In the genomic region with DNA sequence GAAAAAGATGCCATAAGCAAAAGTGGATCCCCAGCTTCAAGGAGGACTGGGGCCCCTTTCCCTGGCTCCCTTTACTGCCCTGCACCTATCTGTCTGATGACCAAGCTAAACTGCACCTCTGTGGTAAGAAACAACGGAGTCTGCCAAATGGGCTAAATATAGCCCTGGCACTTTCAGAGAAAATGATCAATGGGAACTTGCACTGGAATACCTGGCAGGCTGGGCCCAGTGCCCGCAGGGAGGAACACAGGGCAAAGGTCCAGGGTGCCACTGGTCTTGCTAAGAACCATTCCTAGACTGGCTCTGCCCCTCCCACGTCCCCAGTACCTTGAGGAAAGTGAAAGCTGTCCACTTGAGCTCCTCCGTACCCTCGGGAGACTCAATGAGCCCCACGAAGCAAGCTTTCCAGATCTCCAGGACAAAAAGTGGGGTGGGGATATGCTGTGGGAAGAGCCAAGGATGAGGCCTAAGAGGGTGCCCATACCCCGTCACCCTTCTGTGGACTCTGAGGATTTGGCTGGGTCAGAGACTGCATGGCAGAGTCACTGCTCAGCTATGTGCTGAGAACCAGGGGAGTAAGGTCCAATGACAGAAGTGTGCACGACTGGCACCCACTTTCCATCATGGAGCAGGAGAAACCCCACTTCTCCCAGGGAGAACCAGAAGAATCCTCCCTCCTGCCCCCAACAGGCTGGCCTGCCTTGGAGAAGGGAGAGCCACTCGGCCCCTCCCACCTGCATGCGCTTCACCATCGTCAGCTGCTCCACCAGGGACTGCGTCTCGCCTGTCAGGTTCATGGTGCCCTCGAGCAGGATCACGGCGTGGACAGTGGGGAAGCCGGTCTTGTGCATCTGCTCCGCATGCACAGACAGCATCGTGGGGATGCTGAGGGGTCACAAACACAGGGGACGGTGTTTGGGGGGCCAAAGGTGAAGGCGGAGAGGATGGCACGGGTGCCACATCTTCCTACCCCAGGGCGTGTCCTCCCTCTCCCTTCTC, we compare ENCODE assay signal across 22 cellular contexts. TPM values are rescaled to one million over a fixed set of nuclear protein-coding genes. Genes with fewer than 3 reads are reported as not detected.
DNase-seq lines count a peak whose midpoint lies in the region; ATAC-seq, FAIRE-seq and TF ChIP-seq lines count a peak whose summit lies in the region.
"Had no signal": no experiment of that assay in that cellular context is flagged by ENCODE, and none has a peak within 500 bp of the region (broad histone marks: within the 10 kb centered on the region; RNA-seq: fewer than 3 reads in every experiment).

No MANE protein-coding gene starts in this region.

- no peak overlapping the region for H3K4me2 ChIP-seq in HepG2 (ENCODE audit: low read depth, low read length)

- TF ChIP-seq CTCF in HepG2 (CRISPR knock-in tag; IDR thresholded peaks at IDR 0.05), result no peak

- in situ Hi-C loops in HepG2 (cut with HindIII; ENCODE audit: extremely low pct_ligation_motif_present, low pct_unique_long_range_greater_than_20kb), result no loop called here

- no peak overlapping the region for H2AFZ ChIP-seq in HepG2 (ENCODE audit: low read length)
- H2AFZ ChIP-seq: parathyroid adenoma had no signal

- intact Hi-C loops in HepG2 (cut with micrococcal nuclease; ENCODE audit: unreplicated experiment), result no loop called here
- intact Hi-C loops in naive thymus-derived CD4-positive, alpha-beta T cell (cut with micrococcal nuclease), result no loop called here

- H3K27ac Mint-ChIP-seq in naive thymus-derived CD4-positive, alpha-beta T cell, result no peak overlapping the region
- H3K27ac Mint-ChIP-seq: activated CD4-positive, alpha-beta T cell treated with anti-CD3 and anti-CD28 coated beads, Interleukin-2, amount 10 ng/mL, durations not matched to agents 24 days and 14 days; T-cell had no signal

- TF ChIP-seq RAD21 in HepG2 (CRISPR knock-in tag; IDR thresholded peaks at IDR 0.05), result no peak

- CTCF ChIA-PET in HepG2 (lab: Yijun Ruan, JAX; ENCODE audit: low intra/inter-chr PET ratio, low total read pairs), result no interaction called here
- CTCF ChIA-PET in naive thymus-derived CD4-positive, alpha-beta T cell (lab: Charles Lee), result interaction anchor here (1.2 to 1.3 kb wide), 2 partner anchors 34 to 42 kb away, joined by 3 read pairs; no protein-coding TSS in a partner anchor

- no peak overlapping the region for H3K4me3 Mint-ChIP-seq in naive thymus-derived CD4-positive, alpha-beta T cell
- H3K4me3 Mint-ChIP-seq: activated CD4-positive, alpha-beta T cell treated with anti-CD3 and anti-CD28 coated beads, Interleukin-2, amount 10 ng/mL, durations not matched to agents 24 days and 14 days; CD4-positive, alpha-beta memory T cell; T-cell had no signal

- H3K9me3 ChIP-seq in HepG2 (ENCODE audit: low read length), result no peaks in the 10 kb centered on the region
- H3K9me3 ChIP-seq in skeletal muscle tissue (ENCODE audit: control insufficient read depth in 3 of 3, low read length in 3 of 3), result no peaks in the 10 kb centered on the region
- H3K9me3 ChIP-seq in naive thymus-derived CD4-positive, alpha-beta T cell (ENCODE audit: control insufficient read depth in 2 of 3, low read length in 3 of 3), result no peaks in the 10 kb centered on the region
- H3K9me3 ChIP-seq: HAP-1, thoracic aorta had no signal

- POLR2A ChIA-PET in HepG2 (lab: Yijun Ruan, JAX), result no interaction called here
- POLR2A ChIA-PET in naive thymus-derived CD4-positive, alpha-beta T cell (lab: Charles Lee), result no interaction called here

- H3K9me3 Mint-ChIP-seq in naive thymus-derived CD4-positive, alpha-beta T cell, result no peaks in the 10 kb centered on the region
- H3K9me3 Mint-ChIP-seq: activated CD4-positive, alpha-beta T cell treated with anti-CD3 and anti-CD28 coated beads, Interleukin-2, amount 10 ng/mL, durations not matched to agents 24 days and 14 days; CD4-positive, alpha-beta memory T cell; T-cell had no signal

- no peaks in the 10 kb centered on the region for H3K27me3 Mint-ChIP-seq in naive thymus-derived CD4-positive, alpha-beta T cell
- H3K27me3 Mint-ChIP-seq: activated CD4-positive, alpha-beta T cell treated with anti-CD3 and anti-CD28 coated beads, Interleukin-2, amount 10 ng/mL, durations not matched to agents 24 days and 14 days; CD4-positive, alpha-beta memory T cell; T-cell had no signal

- peak; percentile 5 for DNase-seq in GM12892 (ENCODE audit: insufficient read length)
- DNase-seq in ecto neural progenitor cell (ENCODE audit: low spot score), result peak; percentile 38
- no peak for DNase-seq in HepG2 (ENCODE audit: low spot score)
- no peak for DNase-seq in naive thymus-derived CD4-positive, alpha-beta T cell
- no peak for DNase-seq in Kasumi-1 (lab: John Stamatoyannopoulos, UW)
- DNase-seq: activated CD4-positive, alpha-beta T cell treated with anti-CD3 and anti-CD28 coated beads, Interleukin-2, amount 10 ng/mL, durations not matched to agents 24 days and 14 days; activated CD8-positive, alpha-beta memory T cell treated with anti-CD3 and anti-CD28 coated beads, Interleukin-2, amount 50 U/mL, for 4 hours; activated effector memory CD4-positive, alpha-beta T cell treated with Interleukin-2 at 50 U/mL for 16 hours; CD4-positive, alpha-beta memory T cell; central memory CD4-positive, alpha-beta T cell; MV-4-11; NCI-H1930; NCI-H446 treated with DMSO at 0.1 percent for 48 hours; SHP77; stimulated activated CD4-positive, alpha-beta T cell treated with anti-CD3 and anti-CD28 coated beads, Interleukin-4, amount 100 ng/mL, for 4 hours; T-cell had no signal

- no peak for TF ChIP-seq POLR2A in GM12892 (IDR thresholded peaks at IDR 0.05; ENCODE audit: low read depth, low read length)
- no peak for TF ChIP-seq POLR2A in HepG2 (IDR thresholded peaks at IDR 0.05; ENCODE audit: insufficient read depth in 1 of 2, low read depth in 2 of 2, low read length in 2 of 2)

- H3K4me3 ChIP-seq in HepG2 (replicated peaks in 1 of 3; ENCODE audit: insufficient read depth in 1 of 3, low read depth in 2 of 3, low read length in 3 of 3) (no peak overlapping the region), skeletal muscle tissue (ENCODE audit: low read length in 3 of 3) (peak overlapping the region; percentile 1 to 58 (median 36))
- no peak overlapping the region for H3K4me3 ChIP-seq in naive thymus-derived CD4-positive, alpha-beta T cell (ENCODE audit: low read length)
- H3K4me3 ChIP-seq: HAP-1, thoracic aorta had no signal

- WGBS in HepG2 (ENCODE audit: low lambda C conversion rate), result 95% methylated on average over 22 of the region's 23 CpGs

- no peak overlapping the region for H3K27ac ChIP-seq in HepG2 (ENCODE audit: extremely low read length, insufficient read depth, low read length)
- H3K27ac ChIP-seq in skeletal muscle tissue (ENCODE audit: low read depth, low read length), result peak overlapping the region; percentile 86
- H3K27ac ChIP-seq in naive thymus-derived CD4-positive, alpha-beta T cell (ENCODE audit: low read depth, low read length), result no peak overlapping the region
- H3K27ac ChIP-seq: parathyroid adenoma, thoracic aorta had no signal

- H3K4me1 Mint-ChIP-seq in naive thymus-derived CD4-positive, alpha-beta T cell, result no peaks in the 10 kb centered on the region
- H3K4me1 Mint-ChIP-seq: activated CD4-positive, alpha-beta T cell treated with anti-CD3 and anti-CD28 coated beads, Interleukin-2, amount 10 ng/mL, durations not matched to agents 24 days and 14 days; T-cell had no signal

- ATAC-seq in HepG2, result no peak
- ATAC-seq in SK-N-SH treated with all-trans-retinoic acid at 6 μM for 48 hours, result no peak
- ATAC-seq in naive thymus-derived CD4-positive, alpha-beta T cell, result no peak
- no peak for ATAC-seq in GM21390 (IDR thresholded peaks at IDR 0.05; ENCODE audit: unreplicated experiment)
- ATAC-seq: T-cell had no signal

- H3K9ac ChIP-seq in HepG2 (ENCODE audit: insufficient read depth, low read depth, low read length), result no peak overlapping the region
- peak overlapping the region; percentile 62 to 73 (median 70) for H3K9ac ChIP-seq in skeletal muscle tissue (ENCODE audit: low read depth in 1 of 3, low read length in 3 of 3)
- H3K9ac ChIP-seq: parathyroid adenoma had no signal

- H3K4me1 ChIP-seq in HepG2 (ENCODE audit: insufficient read depth, low read length) (no peaks in the 10 kb centered on the region), skeletal muscle tissue (ENCODE audit: control insufficient read depth in 3 of 3, insufficient read depth in 3 of 3, low read length in 3 of 3) (peaks cover 25 to 36% (median 35%) of the 10 kb centered on the region in 3 donors)
- no peaks in the 10 kb centered on the region for H3K4me1 ChIP-seq in naive thymus-derived CD4-positive, alpha-beta T cell (ENCODE audit: control insufficient read depth in 2 of 2, insufficient read depth in 2 of 2, low read length in 2 of 2)
- H3K4me1 ChIP-seq: HAP-1, parathyroid adenoma had no signal

- H3K27me3 ChIP-seq in HepG2 (ENCODE audit: control insufficient read depth in 1 of 2, insufficient read depth in 2 of 2, low read length in 2 of 2) (no peaks in the 10 kb centered on the region), skeletal muscle tissue (ENCODE audit: control insufficient read depth in 3 of 3, insufficient read depth in 3 of 3, low read length in 3 of 3) (no peaks in the 10 kb centered on the region)
- no peaks in the 10 kb centered on the region for H3K27me3 ChIP-seq in naive thymus-derived CD4-positive, alpha-beta T cell (ENCODE audit: control insufficient read depth in 2 of 2, insufficient read depth in 2 of 2, low read length in 2 of 2)

- FAIRE-seq in GM12892 (lab: Jason Lieb, UNC) (no peak), HepG2 (lab: Jason Lieb, UNC) (no peak)

- peaks cover 40 to 75% of the 10 kb centered on the region in 2 experiments for H3K36me3 ChIP-seq in HepG2 (replicated peaks in 1 of 2; ENCODE audit: control insufficient read depth in 1 of 2, insufficient read depth in 2 of 2, low read length in 2 of 2)
- peaks cover 52 to 70% (median 64%) of the 10 kb centered on the region in 3 donors for H3K36me3 ChIP-seq in skeletal muscle tissue (ENCODE audit: control insufficient read depth in 3 of 3, insufficient read depth in 3 of 3, low read length in 3 of 3)
- peaks cover 0 to 90% (median 33%) of the 10 kb centered on the region in 3 experiments for H3K36me3 ChIP-seq in naive thymus-derived CD4-positive, alpha-beta T cell (ENCODE audit: control insufficient read depth in 2 of 3, insufficient read depth in 3 of 3, low read length in 3 of 3)

- TF ChIP-seq EP300 in HepG2 (IDR thresholded peaks at IDR 0.05; ENCODE audit: low read depth in 2 of 2, low read length in 2 of 2), result no peak
- TF ChIP-seq EP300 in HepG2 (CRISPR knock-in tag; IDR thresholded peaks at IDR 0.05; ENCODE audit: borderline replicate concordance), result no peak

- H3K79me2 ChIP-seq in HepG2 (ENCODE audit: insufficient read depth, low read length), result no peaks in the 10 kb centered on the region

- no peaks in the 10 kb centered on the region for H4K20me1 ChIP-seq in HepG2 (ENCODE audit: insufficient read depth, low read length)

- H3K36me3 Mint-ChIP-seq in naive thymus-derived CD4-positive, alpha-beta T cell, result peaks cover 14 to 53% (median 25%) of the 10 kb centered on the region in 5 donors

- no TSS peak for BruUV-seq in HepG2 (replicated peaks; lab: Mats Ljungman, UMichigan)

RNA-seq across cellular contexts. Expression of a gene that starts 17.4 kb away (rescaled TPM):
- polyA plus RNA-seq in GM12892 (2012; ENCODE audit: missing spikeins), result 0.72 TPM
- not detected in 2 replicates for total RNA-seq in HepG2 (2016; rRNA removed; fragmentation: Illumina TruSeq; extraction: Trizol)
- not detected in 2 replicates for total RNA-seq in HepG2 (2016; cell fraction: cytosol; rRNA removed; fragmentation: Illumina TruSeq; extraction: Trizol; ENCODE audit: low read depth)
- total RNA-seq in HepG2 (2016; cell fraction: insoluble cytoplasmic fraction; rRNA removed; fragmentation: Illumina TruSeq; extraction: Trizol), result not detected in 2 replicates
- not detected in 2 replicates for total RNA-seq in HepG2 (2016; cell fraction: membrane; rRNA removed; fragmentation: Illumina TruSeq; extraction: Trizol)
- not detected in 2 replicates for total RNA-seq in HepG2 (2016; cell fraction: nucleus; rRNA removed; fragmentation: Illumina TruSeq; extraction: Trizol)
- polyA plus RNA-seq in HepG2 (2011; rRNA removed), result 0.07 and 0.09 TPM in 2 replicates
- polyA plus RNA-seq in HepG2 (2011; cell fraction: cytosol; rRNA removed), result 0.03 and 0.12 TPM in 2 replicates
- polyA plus RNA-seq in HepG2 (2011; cell fraction: nucleus; rRNA removed), result 0.23 and 0.47 TPM in 2 replicates
- polyA plus RNA-seq in HepG2 (2012), result not detected in 2 replicates
- not detected in 2 replicates for polyA plus RNA-seq in HepG2 (2016; cell fraction: cytosol; fragmentation: Illumina TruSeq; extraction: Trizol; ENCODE audit: low read depth)
- not detected in 2 replicates for polyA plus RNA-seq in HepG2 (2016; cell fraction: insoluble cytoplasmic fraction; fragmentation: Illumina TruSeq; extraction: Trizol; ENCODE audit: low read depth)
- not detected in 2 replicates for polyA plus RNA-seq in HepG2 (2016; cell fraction: membrane; fragmentation: Illumina TruSeq; extraction: Trizol; ENCODE audit: low read depth)
- polyA plus RNA-seq in HepG2 (2016; cell fraction: nucleus; fragmentation: Illumina TruSeq; extraction: Trizol; ENCODE audit: insufficient read depth, low read depth), result 0.39 TPM in 1 of 2 replicates, not detected in the other
- 0.40 TPM in 1 of 2 replicates, not detected in the other for polyA minus RNA-seq in HepG2 (2011; rRNA and poly(A)+ RNA removed; ENCODE audit: low replicate concordance)
- polyA minus RNA-seq in HepG2 (2011; cell fraction: cytosol; rRNA and poly(A)+ RNA removed), result not detected in 2 replicates
- polyA minus RNA-seq in HepG2 (2011; cell fraction: nucleus; rRNA and poly(A)+ RNA removed), result not detected in 2 replicates
- 0.52 TPM for total RNA-seq in skeletal muscle tissue
- not detected for total RNA-seq in naive thymus-derived CD4-positive, alpha-beta T cell
- polyA plus RNA-seq in naive thymus-derived CD4-positive, alpha-beta T cell, result not detected
- total RNA-seq: activated CD4-positive, alpha-beta T cell treated with anti-CD3 and anti-CD28 coated beads, Interleukin-2, amount 10 ng/mL, durations not matched to agents 24 days and 14 days; CD4-positive, alpha-beta memory T cell; T-cell had no signal
- polyA plus RNA-seq: CD4-positive, alpha-beta memory T cell had no signal

RNA-seq across cellular contexts. Expression of a gene that starts 21.6 kb away (rescaled TPM):
- polyA plus RNA-seq in GM12892 (2012; ENCODE audit: missing spikeins), result 47.6 TPM
- total RNA-seq in HepG2 (2016; rRNA removed; fragmentation: Illumina TruSeq; extraction: Trizol) (51.1 and 66.5 TPM in 2 replicates), skeletal muscle tissue (25.6 TPM)
- 14.5 and 17.6 TPM in 2 replicates for total RNA-seq in HepG2 (2016; cell fraction: cytosol; rRNA removed; fragmentation: Illumina TruSeq; extraction: Trizol; ENCODE audit: low read depth)
- 50.7 and 65.1 TPM in 2 replicates for total RNA-seq in HepG2 (2016; cell fraction: insoluble cytoplasmic fraction; rRNA removed; fragmentation: Illumina TruSeq; extraction: Trizol)
- total RNA-seq in HepG2 (2016; cell fraction: membrane; rRNA removed; fragmentation: Illumina TruSeq; extraction: Trizol), result 26.0 and 27.2 TPM in 2 replicates
- 65.1 and 70.6 TPM in 2 replicates for total RNA-seq in HepG2 (2016; cell fraction: nucleus; rRNA removed; fragmentation: Illumina TruSeq; extraction: Trizol)
- 67.7 and 78.0 TPM in 2 replicates for polyA plus RNA-seq in HepG2 (2011; rRNA removed)
- 28.7 and 32.2 TPM in 2 replicates for polyA plus RNA-seq in HepG2 (2011; cell fraction: cytosol; rRNA removed)
- polyA plus RNA-seq in HepG2 (2011; cell fraction: nucleus; rRNA removed), result 613 and 896 TPM in 2 replicates
- polyA plus RNA-seq in HepG2 (2012), result 70.6 and 74.6 TPM in 2 replicates
- polyA plus RNA-seq in HepG2 (2016; cell fraction: cytosol; fragmentation: Illumina TruSeq; extraction: Trizol; ENCODE audit: low read depth), result 9.7 and 12.0 TPM in 2 replicates
- polyA plus RNA-seq in HepG2 (2016; cell fraction: insoluble cytoplasmic fraction; fragmentation: Illumina TruSeq; extraction: Trizol; ENCODE audit: low read depth), result 46.8 and 59.5 TPM in 2 replicates
- polyA plus RNA-seq in HepG2 (2016; cell fraction: membrane; fragmentation: Illumina TruSeq; extraction: Trizol; ENCODE audit: low read depth), result 20.4 and 23.8 TPM in 2 replicates
- polyA plus RNA-seq in HepG2 (2016; cell fraction: nucleus; fragmentation: Illumina TruSeq; extraction: Trizol; ENCODE audit: insufficient read depth, low read depth), result 182 and 188 TPM in 2 replicates
- polyA minus RNA-seq in HepG2 (2011; rRNA and poly(A)+ RNA removed; ENCODE audit: low replicate concordance), result 133 and 240 TPM in 2 replicates
- 49.1 and 58.4 TPM in 2 replicates for polyA minus RNA-seq in HepG2 (2011; cell fraction: cytosol; rRNA and poly(A)+ RNA removed)
- 159 and 161 TPM in 2 replicates for polyA minus RNA-seq in HepG2 (2011; cell fraction: nucleus; rRNA and poly(A)+ RNA removed)
- total RNA-seq in naive thymus-derived CD4-positive, alpha-beta T cell, result 100 to 1,000 TPM in 1 of 5 experiments, 10 to 100 TPM in 4; 82.9 to 103 (median 91.4) TPM
- 10 to 100 TPM; 46.7 to 62.7 TPM for polyA plus RNA-seq in naive thymus-derived CD4-positive, alpha-beta T cell

RNA-seq across cellular contexts. Expression of a gene that starts 30.1 kb away (rescaled TPM):
- 1.5 TPM for polyA plus RNA-seq in GM12892 (2012; ENCODE audit: missing spikeins)
- total RNA-seq in HepG2 (2016; rRNA removed; fragmentation: Illumina TruSeq; extraction: Trizol) (9.9 and 10.4 TPM in 2 replicates), skeletal muscle tissue (30.8 TPM)
- 4.9 and 5.0 TPM in 2 replicates for total RNA-seq in HepG2 (2016; cell fraction: cytosol; rRNA removed; fragmentation: Illumina TruSeq; extraction: Trizol; ENCODE audit: low read depth)
- total RNA-seq in HepG2 (2016; cell fraction: insoluble cytoplasmic fraction; rRNA removed; fragmentation: Illumina TruSeq; extraction: Trizol), result 8.1 and 10.9 TPM in 2 replicates
- 12.8 TPM in 2 replicates for total RNA-seq in HepG2 (2016; cell fraction: membrane; rRNA removed; fragmentation: Illumina TruSeq; extraction: Trizol)
- total RNA-seq in HepG2 (2016; cell fraction: nucleus; rRNA removed; fragmentation: Illumina TruSeq; extraction: Trizol), result 5.9 and 6.8 TPM in 2 replicates
- polyA plus RNA-seq in HepG2 (2011; rRNA removed), result 8.0 and 8.6 TPM in 2 replicates
- polyA plus RNA-seq in HepG2 (2011; cell fraction: cytosol; rRNA removed), result 7.7 and 8.0 TPM in 2 replicates
- polyA plus RNA-seq in HepG2 (2011; cell fraction: nucleus; rRNA removed), result 12.1 and 13.6 TPM in 2 replicates
- polyA plus RNA-seq in HepG2 (2012), result 11.6 and 15.5 TPM in 2 replicates
- 4.3 TPM in 2 replicates for polyA plus RNA-seq in HepG2 (2016; cell fraction: cytosol; fragmentation: Illumina TruSeq; extraction: Trizol; ENCODE audit: low read depth)
- 8.0 and 12.4 TPM in 2 replicates for polyA plus RNA-seq in HepG2 (2016; cell fraction: insoluble cytoplasmic fraction; fragmentation: Illumina TruSeq; extraction: Trizol; ENCODE audit: low read depth)
- 9.9 and 10.7 TPM in 2 replicates for polyA plus RNA-seq in HepG2 (2016; cell fraction: membrane; fragmentation: Illumina TruSeq; extraction: Trizol; ENCODE audit: low read depth)
- polyA plus RNA-seq in HepG2 (2016; cell fraction: nucleus; fragmentation: Illumina TruSeq; extraction: Trizol; ENCODE audit: insufficient read depth, low read depth), result 11.5 and 12.3 TPM in 2 replicates
- polyA minus RNA-seq in HepG2 (2011; rRNA and poly(A)+ RNA removed; ENCODE audit: low replicate concordance), result 14.3 and 17.9 TPM in 2 replicates
- 5.3 and 7.4 TPM in 2 replicates for polyA minus RNA-seq in HepG2 (2011; cell fraction: cytosol; rRNA and poly(A)+ RNA removed)
- 7.2 and 7.5 TPM in 2 replicates for polyA minus RNA-seq in HepG2 (2011; cell fraction: nucleus; rRNA and poly(A)+ RNA removed)
- 10 to 100 TPM in 4 of 5 experiments, 1 to 10 TPM in 1; 3.2 to 55.9 (median 48.4) TPM for total RNA-seq in naive thymus-derived CD4-positive, alpha-beta T cell
- polyA plus RNA-seq in naive thymus-derived CD4-positive, alpha-beta T cell, result 10 to 100 TPM; 17.7 to 26.2 TPM

RNA-seq across cellular contexts. Expression of a gene that starts 52.0 kb away (rescaled TPM):
- polyA plus RNA-seq in GM12892 (2012; ENCODE audit: missing spikeins), result 70.5 TPM
- 114 and 146 TPM in 2 replicates for total RNA-seq in HepG2 (2016; rRNA removed; fragmentation: Illumina TruSeq; extraction: Trizol)
- total RNA-seq in HepG2 (2016; cell fraction: cytosol; rRNA removed; fragmentation: Illumina TruSeq; extraction: Trizol; ENCODE audit: low read depth), result 19.9 and 20.3 TPM in 2 replicates
- 99.4 and 154 TPM in 2 replicates for total RNA-seq in HepG2 (2016; cell fraction: insoluble cytoplasmic fraction; rRNA removed; fragmentation: Illumina TruSeq; extraction: Trizol)
- 37.5 and 39.8 TPM in 2 replicates for total RNA-seq in HepG2 (2016; cell fraction: membrane; rRNA removed; fragmentation: Illumina TruSeq; extraction: Trizol)
- total RNA-seq in HepG2 (2016; cell fraction: nucleus; rRNA removed; fragmentation: Illumina TruSeq; extraction: Trizol), result 88.8 and 102 TPM in 2 replicates
- 97.4 and 118 TPM in 2 replicates for polyA plus RNA-seq in HepG2 (2011; rRNA removed)
- 82.0 and 93.0 TPM in 2 replicates for polyA plus RNA-seq in HepG2 (2011; cell fraction: cytosol; rRNA removed)
- polyA plus RNA-seq in HepG2 (2011; cell fraction: nucleus; rRNA removed), result 117 and 120 TPM in 2 replicates
- 97.2 and 131 TPM in 2 replicates for polyA plus RNA-seq in HepG2 (2012)
- polyA plus RNA-seq in HepG2 (2016; cell fraction: cytosol; fragmentation: Illumina TruSeq; extraction: Trizol; ENCODE audit: low read depth), result 14.5 and 14.8 TPM in 2 replicates
- 110 and 126 TPM in 2 replicates for polyA plus RNA-seq in HepG2 (2016; cell fraction: insoluble cytoplasmic fraction; fragmentation: Illumina TruSeq; extraction: Trizol; ENCODE audit: low read depth)
- polyA plus RNA-seq in HepG2 (2016; cell fraction: membrane; fragmentation: Illumina TruSeq; extraction: Trizol; ENCODE audit: low read depth), result 20.5 and 22.5 TPM in 2 replicates
- polyA plus RNA-seq in HepG2 (2016; cell fraction: nucleus; fragmentation: Illumina TruSeq; extraction: Trizol; ENCODE audit: insufficient read depth, low read depth), result 160 and 165 TPM in 2 replicates
- 151 and 161 TPM in 2 replicates for polyA minus RNA-seq in HepG2 (2011; rRNA and poly(A)+ RNA removed; ENCODE audit: low replicate concordance)
- 49.5 and 51.3 TPM in 2 replicates for polyA minus RNA-seq in HepG2 (2011; cell fraction: cytosol; rRNA and poly(A)+ RNA removed)
- 34.4 and 36.3 TPM in 2 replicates for polyA minus RNA-seq in HepG2 (2011; cell fraction: nucleus; rRNA and poly(A)+ RNA removed)
- total RNA-seq in skeletal muscle tissue, result 56.4 TPM
- total RNA-seq in naive thymus-derived CD4-positive, alpha-beta T cell, result 100 to 1,000 TPM in 1 of 5 experiments, 10 to 100 TPM in 4; 55.7 to 111 (median 68.9) TPM
- polyA plus RNA-seq in naive thymus-derived CD4-positive, alpha-beta T cell, result 10 to 100 TPM; 44.6 to 53.1 TPM

Comparison
In these comparisons a context has a peak if more than half of its experiments do, and no peak if none do; other contexts are left out.
1. DNase-seq: peak in GM12892 (single experiment) and ecto neural progenitor cell (single experiment); none in HepG2 (single experiment), naive thymus-derived CD4-positive, alpha-beta T cell (0 of 9) and Kasumi-1 (0 of 2).
2. H3K4me3 ChIP-seq: peak in skeletal muscle tissue (3 of 3); none in HepG2 (0 of 3) and naive thymus-derived CD4-positive, alpha-beta T cell (single experiment).